Comparison of ENCODE assay signal across 32 cellular contexts in genomic region chr4:57378766-57379165, GRCh38.
DNase-seq lines count a peak whose midpoint lies in the region; ATAC-seq, FAIRE-seq and TF ChIP-seq lines count a peak whose summit lies in the region.
"Had no signal": no experiment of that assay in that cellular context is flagged by ENCODE, and none has a peak within 500 bp of the region (broad histone marks: within the 10 kb centered on the region; RNA-seq: fewer than 3 reads in every experiment).

No MANE protein-coding gene starts in this region.

- no peaks in the 10 kb centered on the region for H3K9me3 Mint-ChIP-seq in stimulated activated memory B cell treated with anti-CD40 and anti-IgM and Interleukin-4, amounts not matched to agents 10 μg/mL and 1 μg/mL and 100 μg/mL, for 72 hours
- H3K9me3 Mint-ChIP-seq: dendritic cell treated with granulocyte-macrophage colony-stimulating factor and Interleukin-4, amounts not matched to agents 40 ng/mL and 50 ng/mL, for 4 days had no signal

- in situ Hi-C loops in mammary epithelial cell (cut with MboI; ENCODE audit: low sequenced_read_pairs in 2 of 2), result no loop called here

- H3K4me1 ChIP-seq in mammary epithelial cell (ENCODE audit: insufficient read depth, low read length) (peaks cover 5% of the 10 kb centered on the region), keratinocyte (ENCODE audit: control insufficient read depth, extremely low read depth, insufficient read depth, low read length) (no peaks in the 10 kb centered on the region)
- H3K4me1 ChIP-seq: gastrocnemius medialis had no signal

- H2AFZ ChIP-seq in mammary epithelial cell (ENCODE audit: low read depth, low read length), result peak overlapping the region; percentile 23
- no peak overlapping the region for H2AFZ ChIP-seq in keratinocyte (ENCODE audit: control insufficient read depth, low read length)

- DNase-seq in EH (ENCODE audit: low read depth) (peak; percentile 85), NCI-H460 (ENCODE audit: extremely low read depth, low read depth) (peak; percentile 81), mammary epithelial cell (peak; percentile 23), keratinocyte (ENCODE audit: low read depth, low spot score) (no peak), putamen (ENCODE audit: low spot score) (no peak)
- DNase-seq: activated CD4-positive, alpha-beta T cell treated with anti-CD3 and anti-CD28 coated beads for 4 hours; activated T-cell treated with anti-CD3 and anti-CD28 coated beads for 4 hours; anterior cingulate cortex; C1 segment of cervical spinal cord; DMS53; gastrocnemius medialis; KBM-7; kidney glomerular epithelial cell; MG63; NCI-H1105 treated with DMSO at 0.1 percent for 48 hours; NCI-H2029; NCI-H526; SIG-M5; stimulated activated CD4-positive, alpha-beta T cell treated with anti-CD3 and anti-CD28 coated beads, Interleukin-15, amount 100 ng/mL, for 24 hours; stimulated activated CD4-positive, alpha-beta T cell treated with anti-CD3 and anti-CD28 coated beads, Interleukin-4, amount 100 ng/mL, for 4 hours; substantia nigra; T1000; trophoblast cell; WERI-Rb-1 had no signal

- H3K27ac Mint-ChIP-seq in stimulated activated memory B cell treated with anti-CD40 and anti-IgM and Interleukin-4, amounts not matched to agents 10 μg/mL and 1 μg/mL and 100 μg/mL, for 72 hours, result no peak overlapping the region
- H3K27ac Mint-ChIP-seq: activated naive CD4-positive, alpha-beta T cell treated with anti-CD3 and anti-CD28 coated beads, Interleukin-2, amount 50 U/mL, for 72 hours; dendritic cell treated with granulocyte-macrophage colony-stimulating factor and Interleukin-4, amounts not matched to agents 40 ng/mL and 50 ng/mL, for 4 days; nephron had no signal

- BruUV-seq in mammary epithelial cell (replicated peaks; lab: Mats Ljungman, UMichigan), result no TSS peak

- H3K36me3 ChIP-seq in mammary epithelial cell (ENCODE audit: insufficient read depth, low read length) (no peaks in the 10 kb centered on the region), keratinocyte (ENCODE audit: control insufficient read depth in 2 of 2, extremely low read depth in 1 of 2, insufficient read depth in 2 of 2, low read length in 2 of 2) (no peaks in the 10 kb centered on the region)
- H3K36me3 ChIP-seq: gastrocnemius medialis, MG63, WERI-Rb-1 had no signal

- intact Hi-C loops in mammary epithelial cell (cut with micrococcal nuclease), result no loop called here

- H4K20me1 ChIP-seq in mammary epithelial cell (ENCODE audit: insufficient read depth, low read length) (no peaks in the 10 kb centered on the region), keratinocyte (ENCODE audit: control insufficient read depth, extremely low read depth, insufficient read depth, low read length) (no peaks in the 10 kb centered on the region)

- H3K4me3 Mint-ChIP-seq in stimulated activated memory B cell treated with anti-CD40 and anti-IgM and Interleukin-4, amounts not matched to agents 10 μg/mL and 1 μg/mL and 100 μg/mL, for 72 hours, result no peak overlapping the region
- H3K4me3 Mint-ChIP-seq: central memory CD8-positive, alpha-beta T cell; dendritic cell treated with granulocyte-macrophage colony-stimulating factor and Interleukin-4, amounts not matched to agents 40 ng/mL and 50 ng/mL, for 4 days; nephron had no signal

- no peaks in the 10 kb centered on the region for H3K27me3 Mint-ChIP-seq in stimulated activated memory B cell treated with anti-CD40 and anti-IgM and Interleukin-4, amounts not matched to agents 10 μg/mL and 1 μg/mL and 100 μg/mL, for 72 hours
- H3K27me3 Mint-ChIP-seq: central memory CD8-positive, alpha-beta T cell; dendritic cell treated with granulocyte-macrophage colony-stimulating factor and Interleukin-4, amounts not matched to agents 40 ng/mL and 50 ng/mL, for 4 days had no signal

- FAIRE-seq in keratinocyte (lab: Jason Lieb, UNC), result peak; percentile 74

- no peaks in the 10 kb centered on the region for H3K4me1 Mint-ChIP-seq in stimulated activated memory B cell treated with anti-CD40 and anti-IgM and Interleukin-4, amounts not matched to agents 10 μg/mL and 1 μg/mL and 100 μg/mL, for 72 hours
- H3K4me1 Mint-ChIP-seq: central memory CD8-positive, alpha-beta T cell; nephron had no signal

- H3K9me1 ChIP-seq in keratinocyte (ENCODE audit: control insufficient read depth, extremely low read depth, insufficient read depth, low read length), result no peaks in the 10 kb centered on the region

- H3K27ac ChIP-seq in mammary epithelial cell (ENCODE audit: insufficient read depth, low read depth, low read length), result no peak overlapping the region
- no peak overlapping the region for H3K27ac ChIP-seq in keratinocyte (ENCODE audit: control insufficient read depth, insufficient read depth, low read length)
- H3K27ac ChIP-seq: gastrocnemius medialis, WERI-Rb-1 had no signal

- H3K4me2 ChIP-seq in mammary epithelial cell (ENCODE audit: insufficient read depth, low read depth, low read length) (no peak overlapping the region), keratinocyte (ENCODE audit: control insufficient read depth, extremely low read depth, insufficient read depth, low read depth, low read length) (no peak overlapping the region)

- CTCF ChIA-PET in mammary epithelial cell (lab: Charles Lee; ENCODE audit: low non-redundant PET), result no interaction called here

- WGBS in mammary epithelial cell (ENCODE audit: low coverage, missing lambda C conversion rate), result 82% methylated on average over 3 of the region's 3 CpGs

- H3K27me3 ChIP-seq in mammary epithelial cell (ENCODE audit: insufficient read depth, low read length) (no peaks in the 10 kb centered on the region), keratinocyte (ENCODE audit: control insufficient read depth, extremely low read depth, insufficient read depth, low read length) (no peaks in the 10 kb centered on the region)
- H3K27me3 ChIP-seq: gastrocnemius medialis, MG63 had no signal

- ATAC-seq in HG03342 (IDR thresholded peaks at IDR 0.05; ENCODE audit: unreplicated experiment) (no peak), HG02763 (IDR thresholded peaks at IDR 0.05; ENCODE audit: unreplicated experiment) (no peak)
- no peak for ATAC-seq in stimulated activated memory B cell treated with anti-CD40 and anti-IgM and Interleukin-4, amounts not matched to agents 10 μg/mL and 1 μg/mL and 100 μg/mL, for 72 hours
- ATAC-seq: activated naive CD4-positive, alpha-beta T cell treated with anti-CD3 and anti-CD28 coated beads, Interleukin-2, amount 50 U/mL, for 72 hours; gastrocnemius medialis had no signal

- no peaks in the 10 kb centered on the region for H3K9me3 ChIP-seq in mammary epithelial cell (replicated peaks; ENCODE audit: insufficient read depth, low read length)
- no peaks in the 10 kb centered on the region for H3K9me3 ChIP-seq in keratinocyte (ENCODE audit: control insufficient read depth, low read depth, low read length)
- H3K9me3 ChIP-seq: gastrocnemius medialis, MG63 had no signal

- H3K79me2 ChIP-seq in mammary epithelial cell (ENCODE audit: insufficient read depth, low read length), result no peaks in the 10 kb centered on the region
- no peaks in the 10 kb centered on the region for H3K79me2 ChIP-seq in keratinocyte (ENCODE audit: control insufficient read depth, insufficient read depth, low read length)

- no peak overlapping the region for H3K9ac ChIP-seq in mammary epithelial cell (ENCODE audit: insufficient read depth, low read length)
- no peak overlapping the region for H3K9ac ChIP-seq in keratinocyte (ENCODE audit: control insufficient read depth, extremely low read depth, insufficient read depth, low read length)

- no peaks in the 10 kb centered on the region for H3K36me3 Mint-ChIP-seq in stimulated activated memory B cell treated with anti-CD40 and anti-IgM and Interleukin-4, amounts not matched to agents 10 μg/mL and 1 μg/mL and 100 μg/mL, for 72 hours
- H3K36me3 Mint-ChIP-seq: activated naive CD4-positive, alpha-beta T cell treated with anti-CD3 and anti-CD28 coated beads, Interleukin-2, amount 50 U/mL, for 72 hours had no signal

- H3K4me3 ChIP-seq in mammary epithelial cell (replicated peaks in 1 of 3; ENCODE audit: insufficient read depth in 1 of 3, low read depth in 2 of 3, low read length in 3 of 3), result no peak overlapping the region
- H3K4me3 ChIP-seq in keratinocyte (ENCODE audit: control insufficient read depth in 2 of 3, extremely low read depth in 1 of 3, insufficient read depth in 2 of 3, low read depth in 1 of 3, low read length in 3 of 3), result no peak overlapping the region
- H3K4me3 ChIP-seq: gastrocnemius medialis, lung, MG63 had no signal

- no peak for TF ChIP-seq CTCF in mammary epithelial cell (conservative IDR thresholded peaks at IDR 0.05 in 1 of 2, IDR thresholded peaks at IDR 0.05 in 1 of 2; ENCODE audit: extremely low read depth in 1 of 2, insufficient read depth in 1 of 2, low read depth in 1 of 2, low read length in 2 of 2)
- TF ChIP-seq CTCF in keratinocyte (optimal IDR thresholded peaks at IDR 0.05 in 1 of 3, IDR thresholded peaks at IDR 0.05 in 1 of 3, conservative IDR thresholded peaks at IDR 0.05 in 1 of 3; ENCODE audit: extremely low read depth in 1 of 3, insufficient read depth in 2 of 3, low read length in 3 of 3), result no peak

- dilution Hi-C loops in mammary epithelial cell (cut with HindIII; ENCODE audit: low sequenced_read_pairs) (no loop called here), keratinocyte (cut with MboI; ENCODE audit: extremely low pct_ligation_motif_present, low sequenced_read_pairs) (no loop called here)

Comparison
In these comparisons a context has a peak if more than half of its experiments do, and no peak if none do; other contexts are left out.
1. DNase-seq: peak in EH (single experiment), NCI-H460 (single experiment) and mammary epithelial cell (single experiment); none in keratinocyte (single experiment) and putamen (single experiment).